ENCODE assay signal across 31 cellular contexts in genomic region chr5:29777373-29777772, GRCh38.
DNase-seq lines count a peak whose midpoint lies in the region; ATAC-seq, FAIRE-seq and TF ChIP-seq lines count a peak whose summit lies in the region.
"Had no signal": no experiment of that assay in that cellular context is flagged by ENCODE, and none has a peak within 500 bp of the region (broad histone marks: within the 10 kb centered on the region; RNA-seq: fewer than 3 reads in every experiment).

No MANE protein-coding gene starts in this region.

- TF ChIP-seq EP300 in HepG2 (IDR thresholded peaks at IDR 0.05; ENCODE audit: low read depth in 2 of 2, low read length in 2 of 2), result no peak
- TF ChIP-seq EP300 in HepG2 (CRISPR knock-in tag; IDR thresholded peaks at IDR 0.05; ENCODE audit: borderline replicate concordance), result no peak

- no peak for TF ChIP-seq CTCF in HepG2 (CRISPR knock-in tag; IDR thresholded peaks at IDR 0.05)
- no peak for TF ChIP-seq CTCF in right lobe of liver (IDR thresholded peaks at IDR 0.05)
- TF ChIP-seq CTCF in HEK293 (tag by site-specific recombination; IDR thresholded peaks at IDR 0.05), result no peak

- no peaks in the 10 kb centered on the region for H4K20me1 ChIP-seq in HepG2 (ENCODE audit: insufficient read depth, low read length)
- H4K20me1 ChIP-seq: BLaER1; BLaER1 treated with 17β-estradiol and CSF1 and Interleukin-3, amounts not matched to agents 10 nM and 100 nM had no signal

- CTCF ChIA-PET in HepG2 (lab: Yijun Ruan, JAX; ENCODE audit: low intra/inter-chr PET ratio, low total read pairs) (no interaction called here), HEK293 (lab: Yijun Ruan, JAX) (no interaction called here)

- H3K4me1 ChIP-seq in HepG2 (ENCODE audit: insufficient read depth, low read length), result peaks cover 24% of the 10 kb centered on the region
- H3K4me1 ChIP-seq in right lobe of liver, result no peaks in the 10 kb centered on the region
- no peaks in the 10 kb centered on the region for H3K4me1 ChIP-seq in HEK293 (ENCODE audit: control insufficient read depth, insufficient read depth, low read length)
- H3K4me1 ChIP-seq: BLaER1; BLaER1 treated with 17β-estradiol and CSF1 and Interleukin-3, amounts not matched to agents 10 nM and 100 nM had no signal

- H3K9me3 ChIP-seq in HepG2 (ENCODE audit: low read length) (no peaks in the 10 kb centered on the region), right lobe of liver (no peaks in the 10 kb centered on the region), HEK293 (ENCODE audit: control insufficient read depth, insufficient read depth, low read depth, low read length) (no peaks in the 10 kb centered on the region)
- H3K9me3 ChIP-seq: A549; BE2C; BLaER1; BLaER1 treated with 17β-estradiol and CSF1 and Interleukin-3, amounts not matched to agents 10 nM and 100 nM; Caco-2 had no signal

- in situ Hi-C loops in HepG2 (cut with HindIII; ENCODE audit: extremely low pct_ligation_motif_present, low pct_unique_long_range_greater_than_20kb), result no loop called here

- no peak for TF ChIP-seq RAD21 in HepG2 (CRISPR knock-in tag; IDR thresholded peaks at IDR 0.05)

- WGBS in HepG2 (ENCODE audit: low lambda C conversion rate), result 69% methylated on average over 3 of the region's 3 CpGs
- 54% methylated on average over 3 of the region's 3 CpGs for WGBS in right lobe of liver (ENCODE audit: insufficient coverage, low coverage, low lambda C conversion rate, missing lambda C conversion rate)

- TF ChIP-seq POLR2A in HepG2 (IDR thresholded peaks at IDR 0.05; ENCODE audit: insufficient read depth in 1 of 2, low read depth in 2 of 2, low read length in 2 of 2) (no peak), right lobe of liver (IDR thresholded peaks at IDR 0.05) (no peak), GM12892 (IDR thresholded peaks at IDR 0.05; ENCODE audit: low read depth, low read length) (no peak)

- no peaks in the 10 kb centered on the region for H3K79me2 ChIP-seq in HepG2 (ENCODE audit: insufficient read depth, low read length)

- H3K27me3 ChIP-seq in HepG2 (ENCODE audit: control insufficient read depth in 1 of 2, insufficient read depth in 2 of 2, low read length in 2 of 2) (no peaks in the 10 kb centered on the region), right lobe of liver (no peaks in the 10 kb centered on the region)
- H3K27me3 ChIP-seq: BE2C; BLaER1; BLaER1 treated with 17β-estradiol and CSF1 and Interleukin-3, amounts not matched to agents 10 nM and 100 nM had no signal

- H3K36me3 ChIP-seq in HepG2 (replicated peaks in 1 of 2; ENCODE audit: control insufficient read depth in 1 of 2, insufficient read depth in 2 of 2, low read length in 2 of 2), result no peaks in the 10 kb centered on the region
- H3K36me3 ChIP-seq in right lobe of liver, result no peaks in the 10 kb centered on the region
- no peaks in the 10 kb centered on the region for H3K36me3 ChIP-seq in HEK293 (ENCODE audit: control insufficient read depth in 2 of 2, insufficient read depth in 1 of 2, low read length in 2 of 2)
- H3K36me3 ChIP-seq: BE2C; BLaER1; BLaER1 treated with 17β-estradiol and CSF1 and Interleukin-3, amounts not matched to agents 10 nM and 100 nM had no signal

- no peak overlapping the region for H3K4me2 ChIP-seq in HepG2 (ENCODE audit: low read depth, low read length)
- H3K4me2 ChIP-seq: A549; BLaER1; BLaER1 treated with 17β-estradiol and CSF1 and Interleukin-3, amounts not matched to agents 10 nM and 100 nM had no signal

- H3K4me3 ChIP-seq in HepG2 (replicated peaks in 1 of 3; ENCODE audit: insufficient read depth in 1 of 3, low read depth in 2 of 3, low read length in 3 of 3), result no peak overlapping the region
- H3K4me3 ChIP-seq in right lobe of liver, result no peak overlapping the region
- H3K4me3 ChIP-seq in HEK293 (ENCODE audit: low read depth, low read length), result no peak overlapping the region
- H3K4me3 ChIP-seq: A549; BLaER1; BLaER1 treated with 17β-estradiol and CSF1 and Interleukin-3, amounts not matched to agents 10 nM and 100 nM had no signal

- FAIRE-seq in HepG2 (lab: Jason Lieb, UNC) (no peak), GM12892 (lab: Jason Lieb, UNC) (no peak)
- FAIRE-seq: A204.1, A549, D721Med had no signal

- no peak overlapping the region for H3K27ac ChIP-seq in HepG2 (ENCODE audit: extremely low read length, insufficient read depth, low read length)
- no peak overlapping the region for H3K27ac ChIP-seq in right lobe of liver
- H3K27ac ChIP-seq in HEK293 (ENCODE audit: extremely low read depth, low read depth, low read length), result no peak overlapping the region
- H3K27ac ChIP-seq: 22Rv1; A549; BLaER1; BLaER1 treated with 17β-estradiol and CSF1 and Interleukin-3, amounts not matched to agents 10 nM and 100 nM; C4-2B had no signal

- no peak for DNase-seq in HepG2 (ENCODE audit: low spot score)
- no peak for DNase-seq in right lobe of liver
- no peak for DNase-seq in GM12892 (ENCODE audit: insufficient read length)
- DNase-seq: 8988T; ACHN; AML-193; BE2C; C1 segment of cervical spinal cord; Caco-2; Calu3; CD4-positive, alpha-beta memory T cell; CD4-positive, alpha-beta T cell; CD4-positive, CD25-positive, alpha-beta regulatory T cell; CD8-positive, alpha-beta memory T cell; CD8-positive, alpha-beta T cell; COR-L47; DMS 273 treated with DMSO at 0.1 percent for 48 hours; DMS153; DMS53; DMS79; DMS79 treated with DMSO at 0.1 percent for 48 hours; DND-41; EL had no signal

- no peak overlapping the region for H3K9ac ChIP-seq in HepG2 (ENCODE audit: insufficient read depth, low read depth, low read length)
- H3K9ac ChIP-seq: BLaER1; BLaER1 treated with 17β-estradiol and CSF1 and Interleukin-3, amounts not matched to agents 10 nM and 100 nM had no signal

- POLR2A ChIA-PET in HepG2 (lab: Yijun Ruan, JAX) (no interaction called here), HEK293 (lab: Yijun Ruan, JAX) (no interaction called here)

- ATAC-seq in HepG2 (no peak), right lobe of liver (no peak)
- ATAC-seq: A549; CD8-positive, alpha-beta T cell had no signal

- no TSS peak for BruUV-seq in HepG2 (replicated peaks; lab: Mats Ljungman, UMichigan)

- intact Hi-C loops in HepG2 (cut with micrococcal nuclease; ENCODE audit: unreplicated experiment) (no loop called here), right lobe of liver (cut with DNase I) (no loop called here)

- H2AFZ ChIP-seq in HepG2 (ENCODE audit: low read length), result no peak overlapping the region

TF ChIP-seq in HepG2, 621 proteins besides CTCF, POLR2A, EP300 and RAD21:
- TF ChIP-seq ATF7 (IDR thresholded peaks at IDR 0.05) (peak; percentile 80), ATF7 (CRISPR knock-in tag; IDR thresholded peaks at IDR 0.05) (no peak), PITX1 (CRISPR knock-in tag; IDR thresholded peaks at IDR 0.05) (no peak)

TF ChIP-seq in HEK293, 187 proteins besides CTCF, POLR2A, EP300 and RAD21:
- no peak for TF ChIP-seq BCL11B (tag by site-specific recombination; IDR thresholded peaks at IDR 0.05; ENCODE audit: low read depth)
- TF ChIP-seq, protein P1, sequence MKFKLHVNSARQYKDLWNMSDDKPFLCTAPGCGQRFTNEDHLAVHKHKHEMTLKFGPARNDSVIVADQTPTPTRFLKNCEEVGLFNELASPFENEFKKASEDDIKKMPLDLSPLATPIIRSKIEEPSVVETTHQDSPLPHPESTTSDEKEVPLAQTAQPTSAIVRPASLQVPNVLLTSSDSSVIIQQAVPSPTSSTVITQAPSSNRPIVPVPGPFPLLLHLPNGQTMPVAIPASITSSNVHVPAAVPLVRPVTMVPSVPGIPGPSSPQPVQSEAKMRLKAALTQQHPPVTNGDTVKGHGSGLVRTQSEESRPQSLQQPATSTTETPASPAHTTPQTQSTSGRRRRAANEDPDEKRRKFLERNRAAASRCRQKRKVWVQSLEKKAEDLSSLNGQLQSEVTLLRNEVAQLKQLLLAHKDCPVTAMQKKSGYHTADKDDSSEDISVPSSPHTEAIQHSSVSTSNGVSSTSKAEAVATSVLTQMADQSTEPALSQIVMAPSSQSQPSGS (tag by site-specific recombination; IDR thresholded peaks at IDR 0.05; ENCODE audit: low read depth), result peak; percentile 59
